ENCODE assay signal across 11 cellular contexts in genomic region chr15:101193063-101193712, GRCh38. TPM values are rescaled to one million over a fixed set of nuclear protein-coding genes. Genes with fewer than 3 reads are reported as not detected.
DNase-seq lines count a peak whose midpoint lies in the region; ATAC-seq and TF ChIP-seq lines count a peak whose summit lies in the region.
"Had no signal": no experiment of that assay in that cellular context is flagged by ENCODE, and none has a peak within 500 bp of the region (broad histone marks: within the 10 kb centered on the region; RNA-seq: fewer than 3 reads in every experiment).

No MANE protein-coding gene starts in this region.

- CTCF ChIA-PET in activated CD8-positive, alpha-beta T cell treated with anti-CD3 and anti-CD28 coated beads, Interleukin-2, amount 10 ng/mL, durations not matched to agents 7 days and 5 days (lab: Charles Lee), result interaction anchor here (0.7 to 2.3 kb wide), 5 partner anchors 12 to 67 kb away, joined by 4 to 6 read pairs (median 4); partner anchors contain the start of gene CHSY1

- DNase-seq in CD14-positive monocyte (ENCODE audit: low spot score) (no peak), cardiac muscle cell (ENCODE audit: low read depth in 1 of 2, low spot score in 1 of 2) (no peak), NCI-H774 (lab: John Stamatoyannopoulos, UW) (no peak), amniotic stem cell (lab: John Stamatoyannopoulos, UW) (no peak)
- DNase-seq in activated CD8-positive, alpha-beta T cell treated with anti-CD3 and anti-CD28 coated beads, Interleukin-2, amount 10 ng/mL, durations not matched to agents 7 days and 5 days, result no peak
- DNase-seq in activated CD4-positive, CD25-positive, alpha-beta regulatory T cell (lab: John Stamatoyannopoulos, UW), result no peak
- DNase-seq: activated naive CD4-positive, alpha-beta T cell; DMS53; NCI-H446 had no signal

- peaks cover 6 to 18% of the 10 kb centered on the region in 2 donors for H3K36me3 Mint-ChIP-seq in CD14-positive monocyte
- peaks cover 39% of the 10 kb centered on the region for H3K36me3 Mint-ChIP-seq in activated CD8-positive, alpha-beta T cell treated with anti-CD3 and anti-CD28 coated beads, Interleukin-2, amount 10 ng/mL, durations not matched to agents 7 days and 5 days (ENCODE audit: low read depth)

- TF ChIP-seq CTCF in CD14-positive monocyte (IDR thresholded peaks at IDR 0.05), result no peak
- no peak for TF ChIP-seq CTCF in cardiac muscle cell (IDR thresholded peaks at IDR 0.05; ENCODE audit: low read depth, low read length)

- H3K36me3 ChIP-seq in cardiac muscle cell (no peaks in the 10 kb centered on the region), rectal smooth muscle tissue (ENCODE audit: control insufficient read depth, insufficient read depth, low read length) (no peaks in the 10 kb centered on the region)

- H3K4me1 ChIP-seq in cardiac muscle cell (ENCODE audit: low read depth) (peaks cover 46% of the 10 kb centered on the region), rectal smooth muscle tissue (ENCODE audit: control insufficient read depth, insufficient read depth, low read length) (no peaks in the 10 kb centered on the region)

- no peaks in the 10 kb centered on the region for H3K9me3 Mint-ChIP-seq in CD14-positive monocyte
- H3K9me3 Mint-ChIP-seq in activated CD8-positive, alpha-beta T cell treated with anti-CD3 and anti-CD28 coated beads, Interleukin-2, amount 10 ng/mL, durations not matched to agents 7 days and 5 days (ENCODE audit: insufficient read depth), result no peaks in the 10 kb centered on the region

- peaks cover 60% of the 10 kb centered on the region for H3K4me1 Mint-ChIP-seq in CD14-positive monocyte
- peaks cover 88% of the 10 kb centered on the region for H3K4me1 Mint-ChIP-seq in activated CD8-positive, alpha-beta T cell treated with anti-CD3 and anti-CD28 coated beads, Interleukin-2, amount 10 ng/mL, durations not matched to agents 7 days and 5 days (ENCODE audit: low read depth)

- POLR2A ChIA-PET in activated CD8-positive, alpha-beta T cell treated with anti-CD3 and anti-CD28 coated beads, Interleukin-2, amount 10 ng/mL, durations not matched to agents 7 days and 5 days (lab: Charles Lee), result interaction anchor here (1.0 to 1.4 kb wide), 2 partner anchors 12 to 47 kb away, joined by 4 to 6 read pairs; no protein-coding TSS in a partner anchor

- H3K27ac ChIP-seq in cardiac muscle cell, result peak overlapping the region; percentile 41
- H3K27ac ChIP-seq in rectal smooth muscle tissue (ENCODE audit: low read depth, low read length), result peak overlapping the region; percentile 19

- intact Hi-C loops in CD14-positive monocyte (cut with micrococcal nuclease), result loop anchor here (5.0 kb wide), 2 partner anchors 49 to 59 kb away; partner anchors contain the start of gene CHSY1 (in 1 of the 2)

- H3K27me3 ChIP-seq in cardiac muscle cell (no peaks in the 10 kb centered on the region), rectal smooth muscle tissue (ENCODE audit: control insufficient read depth, insufficient read depth, low read length) (no peaks in the 10 kb centered on the region)

- ATAC-seq in activated CD8-positive, alpha-beta T cell treated with anti-CD3 and anti-CD28 coated beads, Interleukin-2, amount 10 ng/mL, durations not matched to agents 7 days and 5 days, result no peak
- no peak for ATAC-seq in HG02763 (IDR thresholded peaks at IDR 0.05; ENCODE audit: unreplicated experiment)

- H3K4me3 ChIP-seq in cardiac muscle cell (no peak overlapping the region), rectal smooth muscle tissue (ENCODE audit: low read length) (peak overlapping the region; percentile 10)

- H3K9me3 ChIP-seq in cardiac muscle cell (ENCODE audit: low read depth), result no peaks in the 10 kb centered on the region

- H3K27me3 Mint-ChIP-seq in CD14-positive monocyte (ENCODE audit: low read depth in 3 of 3), result no peaks in the 10 kb centered on the region
- H3K27me3 Mint-ChIP-seq in activated CD8-positive, alpha-beta T cell treated with anti-CD3 and anti-CD28 coated beads, Interleukin-2, amount 10 ng/mL, durations not matched to agents 7 days and 5 days (ENCODE audit: low read depth), result no peaks in the 10 kb centered on the region

- H3K9ac ChIP-seq in rectal smooth muscle tissue (ENCODE audit: low read length), result no peak overlapping the region

- H3K27ac Mint-ChIP-seq in CD14-positive monocyte, result peak overlapping the region; percentile 97 to 99 (median 98)
- peak overlapping the region; percentile 8 for H3K27ac Mint-ChIP-seq in activated CD8-positive, alpha-beta T cell treated with anti-CD3 and anti-CD28 coated beads, Interleukin-2, amount 10 ng/mL, durations not matched to agents 7 days and 5 days

- peak overlapping the region; percentile 89 to 91 for H3K4me3 Mint-ChIP-seq in CD14-positive monocyte
- no peak overlapping the region for H3K4me3 Mint-ChIP-seq in activated CD8-positive, alpha-beta T cell treated with anti-CD3 and anti-CD28 coated beads, Interleukin-2, amount 10 ng/mL, durations not matched to agents 7 days and 5 days

RNA-seq across cellular contexts. Expression of gene CHSY1, which starts 58.7 kb away (rescaled TPM):
- polyA plus RNA-seq in CD14-positive monocyte, result 1 to 10 TPM; 2.7 to 3.0 TPM
- total RNA-seq in activated CD8-positive, alpha-beta T cell treated with anti-CD3 and anti-CD28 coated beads, Interleukin-2, amount 10 ng/mL, durations not matched to agents 7 days and 5 days, result 10 to 100 TPM; 44.6 to 46.4 TPM
- 28.0 and 30.3 TPM in 2 replicates for total RNA-seq in cardiac muscle cell
- polyA plus RNA-seq in cardiac muscle cell, result 33.4 and 36.0 TPM in 2 replicates
